In genomic region chr14:106269029-106269428, GRCh38 we compare ENCODE assay signal across 16 cellular contexts.
A peak's percentile ranks its signal among the peaks of the same experiment; 100 is the strongest.
DNase-seq lines count a peak whose midpoint lies in the region; ATAC-seq and TF ChIP-seq lines count a peak whose summit lies in the region.
"Had no signal": no experiment of that assay in that cellular context is flagged by ENCODE, and none has a peak within 500 bp of the region (broad histone marks: within the 10 kb centered on the region; RNA-seq: fewer than 3 reads in every experiment).

No MANE protein-coding gene starts in this region.

- no peak overlapping the region for H2AFZ ChIP-seq in Loucy (ENCODE audit: low read length)

- H3K4me3 Mint-ChIP-seq in activated T-cell treated with anti-CD3 and anti-CD28 coated beads, Interleukin-2, amount 50 U/mL, for 72 hours, result peak overlapping the region; percentile 41 to 44
- H3K4me3 Mint-ChIP-seq in activated B cell treated with CpG ODN at 0.5 μM for 24 hours, result peak overlapping the region; percentile 84
- H3K4me3 Mint-ChIP-seq: CD14-positive monocyte, T-cell had no signal

- no peaks in the 10 kb centered on the region for H4K20me1 ChIP-seq in Loucy (ENCODE audit: insufficient read depth, low read length, poor library complexity, severe bottlenecking)

- H3K4me1 ChIP-seq in Loucy (ENCODE audit: insufficient read depth, low read length, poor library complexity, severe bottlenecking), result peaks cover 36% of the 10 kb centered on the region

- no peaks in the 10 kb centered on the region for H3K79me2 ChIP-seq in Loucy (ENCODE audit: insufficient read depth, low read length)

- peak overlapping the region; percentile 40 for H3K9ac ChIP-seq in Loucy (ENCODE audit: low read depth, low read length, poor library complexity, severe bottlenecking)
- H3K9ac ChIP-seq: KMS-11 had no signal

- peak overlapping the region; percentile 50 for H3K4me2 ChIP-seq in Loucy (ENCODE audit: low read depth, low read length, poor library complexity, severe bottlenecking)
- H3K4me2 ChIP-seq: KMS-11 had no signal

- no peaks in the 10 kb centered on the region for H3K36me3 ChIP-seq in Loucy (ENCODE audit: insufficient read depth, low read length)

- no peaks in the 10 kb centered on the region for H3K36me3 Mint-ChIP-seq in activated T-cell treated with anti-CD3 and anti-CD28 coated beads, Interleukin-2, amount 50 U/mL, for 72 hours (ENCODE audit: insufficient read depth in 2 of 2)
- H3K36me3 Mint-ChIP-seq in activated B cell treated with CpG ODN at 0.5 μM for 24 hours (ENCODE audit: low read depth), result peaks cover 2% of the 10 kb centered on the region
- H3K36me3 Mint-ChIP-seq: CD14-positive monocyte, T-cell had no signal

- TF ChIP-seq CTCF in Loucy (conservative IDR thresholded peaks at IDR 0.05; ENCODE audit: low read length), result no peak
- TF ChIP-seq CTCF in activated B cell treated with CpG ODN at 0.5 μM for 24 hours (IDR thresholded peaks at IDR 0.05), result no peak

- H3K4me1 Mint-ChIP-seq in activated T-cell treated with anti-CD3 and anti-CD28 coated beads, Interleukin-2, amount 50 U/mL, for 72 hours (ENCODE audit: low read depth), result peaks cover 15% of the 10 kb centered on the region
- H3K4me1 Mint-ChIP-seq in activated B cell treated with CpG ODN at 0.5 μM for 24 hours, result peaks cover 6% of the 10 kb centered on the region

- intact Hi-C loops in activated B cell treated with CpG ODN at 0.5 μM for 24 hours (cut with micrococcal nuclease) (loop anchor here (2.0 kb wide), 1 partner anchor 40 kb away; no protein-coding TSS in a partner anchor), sciatic nerve (cut with DNase I) (no loop called here)

- H3K4me3 ChIP-seq in Loucy (ENCODE audit: low read length, poor library complexity, severe bottlenecking), result no peak overlapping the region

- peaks cover 16% of the 10 kb centered on the region for H3K27me3 Mint-ChIP-seq in activated T-cell treated with anti-CD3 and anti-CD28 coated beads, Interleukin-2, amount 50 U/mL, for 72 hours (ENCODE audit: low read depth)
- H3K27me3 Mint-ChIP-seq in activated B cell treated with CpG ODN at 0.5 μM for 24 hours, result peaks cover 16% of the 10 kb centered on the region

- no peaks in the 10 kb centered on the region for H3K9me2 ChIP-seq in Loucy (replicated peaks; ENCODE audit: low read depth, low read length)

- ATAC-seq in activated T-cell treated with anti-CD3 and anti-CD28 coated beads, Interleukin-2, amount 50 U/mL, for 72 hours (replicated peaks in 1 of 2), result no peak
- ATAC-seq in activated B cell treated with CpG ODN at 0.5 μM for 24 hours (ENCODE audit: low read depth), result peak; percentile 54
- no peak for ATAC-seq in sciatic nerve

- H3K27me3 ChIP-seq in Loucy (ENCODE audit: insufficient read depth, low read length, poor library complexity, severe bottlenecking), result no peaks in the 10 kb centered on the region

- POLR2A ChIA-PET in activated B cell treated with CpG ODN at 0.5 μM for 24 hours (lab: Charles Lee), result interaction anchor here (0.7 to 2.3 kb wide), 4 partner anchors 38 to 412 kb away, joined by 3 to 18 read pairs (median 5); no protein-coding TSS in a partner anchor

- CTCF ChIA-PET in activated B cell treated with CpG ODN at 0.5 μM for 24 hours (lab: Charles Lee), result interaction anchor here (1.0 kb wide), 1 partner anchor 412 kb away, joined by 3 read pairs; no protein-coding TSS in a partner anchor

- H3F3A ChIP-seq in Loucy (ENCODE audit: low read depth), result peaks cover 6% of the 10 kb centered on the region; the same call in 1 of the 2 replicates

- H3K27ac Mint-ChIP-seq in activated T-cell treated with anti-CD3 and anti-CD28 coated beads, Interleukin-2, amount 50 U/mL, for 72 hours, result peak overlapping the region; percentile 26
- peak overlapping the region; percentile 85 for H3K27ac Mint-ChIP-seq in activated B cell treated with CpG ODN at 0.5 μM for 24 hours
- H3K27ac Mint-ChIP-seq: CD14-positive monocyte had no signal

- no peaks in the 10 kb centered on the region for H3K9me3 Mint-ChIP-seq in activated T-cell treated with anti-CD3 and anti-CD28 coated beads, Interleukin-2, amount 50 U/mL, for 72 hours
- H3K9me3 Mint-ChIP-seq in activated B cell treated with CpG ODN at 0.5 μM for 24 hours, result no peaks in the 10 kb centered on the region
- H3K9me3 Mint-ChIP-seq: CD14-positive monocyte, T-cell had no signal

- no peak for DNase-seq in activated T-cell treated with anti-CD3 and anti-CD28 coated beads, Interleukin-2, amount 50 U/mL, for 72 hours
- no peak for DNase-seq in activated T-cell treated with anti-CD3 and anti-CD28 coated beads, Interleukin-2, amount 50 U/mL, for 48 hours
- DNase-seq in activated B cell treated with CpG ODN at 0.5 μM for 24 hours (no peak), pons (ENCODE audit: low spot score) (no peak), T-helper 1 cell (no peak), sciatic nerve (ENCODE audit: low spot score) (no peak)
- DNase-seq: 8988T, GOT3, HCEC 1CT, NCI-H1105 treated with DMSO at 0.1 percent for 48 hours, NCI-H2171, NCI-H524 treated with DMSO at 0.1 percent for 48 hours had no signal

- H3K9me3 ChIP-seq in Loucy (ENCODE audit: insufficient read depth, low read depth, low read length), result no peaks in the 10 kb centered on the region
